In genomic region chr4:157421365-157421764, GRCh38 we compare ENCODE assay signal across 18 cellular contexts.
DNase-seq lines count a peak whose midpoint lies in the region; ATAC-seq and TF ChIP-seq lines count a peak whose summit lies in the region.
"Had no signal": no experiment of that assay in that cellular context is flagged by ENCODE, and none has a peak within 500 bp of the region (broad histone marks: within the 10 kb centered on the region; RNA-seq: fewer than 3 reads in every experiment).

No MANE protein-coding gene starts in this region.

- H3K9me3 ChIP-seq in heart left ventricle, result peaks cover 0 to 16% (median 5%) of the 10 kb centered on the region in 12 donors
- H3K9me3 ChIP-seq: BLaER1, Peyer's patch had no signal

- H3K36me3 Mint-ChIP-seq in GM23338 (ENCODE audit: low read depth) (no peaks in the 10 kb centered on the region), nephron (ENCODE audit: low read depth) (no peaks in the 10 kb centered on the region)
- H3K36me3 Mint-ChIP-seq: CD4-positive, CD25-positive, alpha-beta regulatory T cell had no signal

- H3K79me2 ChIP-seq in GM23338 (replicated peaks; ENCODE audit: insufficient read depth), result no peaks in the 10 kb centered on the region

- intact Hi-C loops in heart left ventricle (cut with DNase I), result no loop called here

- no peaks in the 10 kb centered on the region for H3K36me3 ChIP-seq in GM23338 (ENCODE audit: insufficient read depth)
- no peaks in the 10 kb centered on the region for H3K36me3 ChIP-seq in heart left ventricle
- H3K36me3 ChIP-seq: BLaER1, Peyer's patch had no signal

- H3K4me3 ChIP-seq in GM23338 (no peak overlapping the region), heart left ventricle (no peak overlapping the region)
- H3K4me3 ChIP-seq: BLaER1, Peyer's patch had no signal

- H2AFZ ChIP-seq in GM23338, result 0 out of 2 replicates have a peak overlapping the region, but pooled peaks have one; percentile 19

- H3K4me1 ChIP-seq in GM23338 (ENCODE audit: insufficient read depth), result no peaks in the 10 kb centered on the region
- no peaks in the 10 kb centered on the region for H3K4me1 ChIP-seq in heart left ventricle
- H3K4me1 ChIP-seq: BLaER1, Peyer's patch had no signal

- no peaks in the 10 kb centered on the region for H3F3A ChIP-seq in GM23338 (replicated peaks; ENCODE audit: low read depth)

- no peak for TF ChIP-seq POLR2A in heart left ventricle (IDR thresholded peaks at IDR 0.05)

- H3K4me1 Mint-ChIP-seq in GM23338 (no peaks in the 10 kb centered on the region), nephron (no peaks in the 10 kb centered on the region)
- H3K4me1 Mint-ChIP-seq: CD4-positive, CD25-positive, alpha-beta regulatory T cell had no signal

- H3K4me2 ChIP-seq in GM23338, result no peak overlapping the region
- H3K4me2 ChIP-seq: BLaER1 had no signal

- H4K20me1 ChIP-seq in GM23338 (replicated peaks; ENCODE audit: insufficient read depth), result no peaks in the 10 kb centered on the region
- H4K20me1 ChIP-seq: BLaER1 had no signal

- H3K27me3 ChIP-seq in GM23338 (ENCODE audit: insufficient read depth) (no peaks in the 10 kb centered on the region), heart left ventricle (no peaks in the 10 kb centered on the region)
- H3K27me3 ChIP-seq: BLaER1, Peyer's patch had no signal

- ATAC-seq in GM23338 (no peak), GM19455 (IDR thresholded peaks at IDR 0.05; ENCODE audit: unreplicated experiment) (no peak), GM21367 (IDR thresholded peaks at IDR 0.05; ENCODE audit: unreplicated experiment) (no peak), heart left ventricle (no peak)
- ATAC-seq: SK-N-SH treated with all-trans-retinoic acid at 6 μM for 48 hours had no signal

- no peak overlapping the region for H3K27ac Mint-ChIP-seq in GM23338
- H3K27ac Mint-ChIP-seq in nephron, result peak overlapping the region; percentile 9 to 90 (median 40)
- H3K27ac Mint-ChIP-seq: CD4-positive, CD25-positive, alpha-beta regulatory T cell had no signal

- DNase-seq in GM23338 (ENCODE audit: low spot score), result no peak
- DNase-seq in OCI-M1 (lab: John Stamatoyannopoulos, UW), result peak; percentile 16
- DNase-seq in foreskin melanocyte, result peak; percentile 75
- no peak for DNase-seq in activated CD4-positive, alpha-beta T cell treated with anti-CD3 and anti-CD28 coated beads for 1 hour
- DNase-seq in heart left ventricle, result no peak
- DNase-seq: CD4-positive, CD25-positive, alpha-beta regulatory T cell; GOT3; HCEC 1CT; MM.1S; NCI-H2029; NCI-H526 treated with DMSO at 0.1 percent for 48 hours; Peyer's patch had no signal

- TF ChIP-seq CTCF in GM23338 (conservative IDR thresholded peaks at IDR 0.05; ENCODE audit: low read depth in 2 of 2) (no peak), nephron (IDR thresholded peaks at IDR 0.05; ENCODE audit: unreplicated experiment in 3 of 3) (no peak), heart left ventricle (IDR thresholded peaks at IDR 0.05) (no peak)

- no peak overlapping the region for H3K27ac ChIP-seq in GM23338 (ENCODE audit: low read depth)
- no peak overlapping the region for H3K27ac ChIP-seq in heart left ventricle
- H3K27ac ChIP-seq: BLaER1, HL-60, Peyer's patch had no signal

- no peaks in the 10 kb centered on the region for H3K9me2 ChIP-seq in GM23338 (ENCODE audit: insufficient read depth)

- peaks cover 5% of the 10 kb centered on the region; the same call in 1 of the 3 replicates for H3K9me3 Mint-ChIP-seq in GM23338
- peaks cover 6% of the 10 kb centered on the region for H3K9me3 Mint-ChIP-seq in nephron

- H3K4me3 Mint-ChIP-seq in GM23338 (no peak overlapping the region), nephron (no peak overlapping the region)
- H3K4me3 Mint-ChIP-seq: CD4-positive, CD25-positive, alpha-beta regulatory T cell had no signal

- H3K27me3 Mint-ChIP-seq in GM23338 (ENCODE audit: insufficient read depth, low read depth, poor library complexity) (peaks cover 1% of the 10 kb centered on the region), nephron (ENCODE audit: low read depth) (no peaks in the 10 kb centered on the region)
- H3K27me3 Mint-ChIP-seq: CD4-positive, CD25-positive, alpha-beta regulatory T cell had no signal

TF ChIP-seq in GM23338, 12 proteins besides CTCF, POLR2A, EP300 and RAD21 (continues in another document):
- TF ChIP-seq STAT1 (IDR thresholded peaks at IDR 0.05; ENCODE audit: unreplicated experiment), result no peak
- no peak for TF ChIP-seq EZH2phosphoT487 (IDR thresholded peaks at IDR 0.05; ENCODE audit: unreplicated experiment)
- no peak for TF ChIP-seq ZNF114 (CRISPR knock-in tag; IDR thresholded peaks at IDR 0.05)
- TF ChIP-seq ETS1 (IDR thresholded peaks at IDR 0.05), result no peak
- TF ChIP-seq ZNF331 (CRISPR knock-in tag; IDR thresholded peaks at IDR 0.05; ENCODE audit: low read depth), result no peak
- no peak for TF ChIP-seq CREB1 (CRISPR knock-in tag; IDR thresholded peaks at IDR 0.05; ENCODE audit: low read depth)
- no peak for TF ChIP-seq JUNB (IDR thresholded peaks at IDR 0.05; ENCODE audit: unreplicated experiment)
- TF ChIP-seq EZH2 (IDR thresholded peaks at IDR 0.05; ENCODE audit: low read depth, unreplicated experiment), result no peak
- TF ChIP-seq REST (IDR thresholded peaks at IDR 0.05; ENCODE audit: unreplicated experiment), result no peak
- no peak for TF ChIP-seq NANOG (IDR thresholded peaks at IDR 0.05; ENCODE audit: borderline replicate concordance)
- TF ChIP-seq POLR2AphosphoS5 (IDR thresholded peaks at IDR 0.05; ENCODE audit: low read depth), result no peak

Comparison
In these comparisons a context has a peak if more than half of its experiments do, and no peak if none do; other contexts are left out.
1. DNase-seq: peak in OCI-M1 (single experiment) and foreskin melanocyte (single experiment); none in GM23338 (single experiment), activated CD4-positive, alpha-beta T cell treated with anti-CD3 and anti-CD28 coated beads for 1 hour (single experiment) and heart left ventricle (0 of 5).